8 cellular contexts compared by ENCODE assay signal in genomic region chr2:200509608-200510433, GRCh38. TPM values are rescaled to one million over a fixed set of nuclear protein-coding genes. Genes with fewer than 3 reads are reported as not detected.
DNase-seq lines count a peak whose midpoint lies in the region; ATAC-seq, FAIRE-seq and TF ChIP-seq lines count a peak whose summit lies in the region.

KCTD18 (minus strand) TSS chr2:200510068; CDS start chr2:200507016, 3,052 bp downstream.

- CTCF ChIA-PET in activated CD4-positive, alpha-beta T cell treated with anti-CD3 and anti-CD28 coated beads, Interleukin-2, amount 10 ng/mL, durations not matched to agents 7 days and 5 days (lab: Charles Lee) = interaction anchor here (0.5 to 3.3 kb wide), 12 partner anchors 11 to 551 kb away, joined by 3 to 13 read pairs (median 4); partner anchors contain the start of gene SGO2

- POLR2A ChIA-PET in activated CD4-positive, alpha-beta T cell treated with anti-CD3 and anti-CD28 coated beads, Interleukin-2, amount 10 ng/mL, durations not matched to agents 7 days and 5 days (lab: Charles Lee) = no interaction called here

- H3K27ac ChIP-seq in BLaER1 treated with 17β-estradiol and CSF1 and Interleukin-3, amounts not matched to agents 10 nM and 100 nM = peak within 1 kb of the TSS; percentile 83 to 94 (median 89)
- peak within 1 kb of the TSS; percentile 30 to 87 for H3K27ac ChIP-seq in coronary artery

- peaks cover 31% of the 10 kb centered on the region for H3K4me1 Mint-ChIP-seq in activated CD4-positive, alpha-beta T cell treated with anti-CD3 and anti-CD28 coated beads, Interleukin-2, amount 10 ng/mL, durations not matched to agents 7 days and 5 days

- peak within 1 kb of the TSS; percentile 76 to 91 (median 84) for H3K4me3 ChIP-seq in BLaER1 treated with 17β-estradiol and CSF1 and Interleukin-3, amounts not matched to agents 10 nM and 100 nM
- peak within 1 kb of the TSS; percentile 85 for H3K4me3 ChIP-seq in coronary artery

- peak; percentile 80 for TF ChIP-seq CTCF in coronary artery (IDR thresholded peaks at IDR 0.05)

- H3K9me3 Mint-ChIP-seq in activated CD4-positive, alpha-beta T cell treated with anti-CD3 and anti-CD28 coated beads, Interleukin-2, amount 10 ng/mL, durations not matched to agents 7 days and 5 days = no peaks in the 10 kb centered on the region

- H3K27ac Mint-ChIP-seq in activated CD4-positive, alpha-beta T cell treated with anti-CD3 and anti-CD28 coated beads, Interleukin-2, amount 10 ng/mL, durations not matched to agents 7 days and 5 days = peak within 1 kb of the TSS; percentile 91

- H3K4me2 ChIP-seq in BLaER1 treated with 17β-estradiol and CSF1 and Interleukin-3, amounts not matched to agents 10 nM and 100 nM = peak within 1 kb of the TSS; percentile 85 to 98 (median 95)

- peak; percentile 98 for ATAC-seq in HG03442 (IDR thresholded peaks at IDR 0.05; ENCODE audit: unreplicated experiment)

- peak; percentile 87 for FAIRE-seq in GM19239 (lab: Jason Lieb, UNC)

- peak within 1 kb of the TSS; percentile 88 to 97 (median 94) for H3K9ac ChIP-seq in BLaER1 treated with 17β-estradiol and CSF1 and Interleukin-3, amounts not matched to agents 10 nM and 100 nM

- H3K9me3 ChIP-seq in BLaER1 treated with 17β-estradiol and CSF1 and Interleukin-3, amounts not matched to agents 10 nM and 100 nM (replicated peaks in 1 of 11) = no peaks in the 10 kb centered on the region

- DNase-seq in GM19239 (ENCODE audit: insufficient read length, low spot score) = peak; percentile 90
- DNase-seq in NCI-H526 treated with DMSO at 0.1 percent for 48 hours (lab: John Stamatoyannopoulos, UW) = peak; percentile 59
- DNase-seq in activated CD4-positive, alpha-beta T cell treated with anti-CD3 and anti-CD28 coated beads, Interleukin-2, amount 10 ng/mL, durations not matched to agents 7 days and 5 days = peak; percentile 91
- peak; percentile 92 for DNase-seq in coronary artery (ENCODE audit: low spot score)
- DNase-seq in left kidney (ENCODE audit: low read depth, low spot score) = peak; percentile 96
- DNase-seq in stimulated activated CD4-positive, alpha-beta T cell treated with anti-CD3 and anti-CD28 coated beads, Interleukin-2, amount 100 ng/mL, for 24 hours = peak; percentile 93 to 94

- H3K27me3 Mint-ChIP-seq in activated CD4-positive, alpha-beta T cell treated with anti-CD3 and anti-CD28 coated beads, Interleukin-2, amount 10 ng/mL, durations not matched to agents 7 days and 5 days = no peaks in the 10 kb centered on the region

- H3K27me3 ChIP-seq in BLaER1 treated with 17β-estradiol and CSF1 and Interleukin-3, amounts not matched to agents 10 nM and 100 nM = no peaks in the 10 kb centered on the region

- peaks cover 8 to 18% (median 13%) of the 10 kb centered on the region in 10 experiments; a peak in 19 of 20 replicates for H3K4me1 ChIP-seq in BLaER1 treated with 17β-estradiol and CSF1 and Interleukin-3, amounts not matched to agents 10 nM and 100 nM

- H3K4me3 Mint-ChIP-seq in activated CD4-positive, alpha-beta T cell treated with anti-CD3 and anti-CD28 coated beads, Interleukin-2, amount 10 ng/mL, durations not matched to agents 7 days and 5 days = peak within 1 kb of the TSS; percentile 92

- no peaks in the 10 kb centered on the region; a peak in 1 of 22 replicates for H4K20me1 ChIP-seq in BLaER1 treated with 17β-estradiol and CSF1 and Interleukin-3, amounts not matched to agents 10 nM and 100 nM

- H3K36me3 Mint-ChIP-seq in activated CD4-positive, alpha-beta T cell treated with anti-CD3 and anti-CD28 coated beads, Interleukin-2, amount 10 ng/mL, durations not matched to agents 7 days and 5 days (ENCODE audit: low read depth) = peaks cover 12% of the 10 kb centered on the region

- H3K36me3 ChIP-seq in BLaER1 treated with 17β-estradiol and CSF1 and Interleukin-3, amounts not matched to agents 10 nM and 100 nM = peaks cover 6 to 25% (median 15%) of the 10 kb centered on the region in 11 experiments; a peak in 19 of 22 replicates

RNA-seq across cellular contexts. Expression of gene KCTD18, which starts in this region (rescaled TPM):
- total RNA-seq in activated CD4-positive, alpha-beta T cell treated with anti-CD3 and anti-CD28 coated beads, Interleukin-2, amount 10 ng/mL, durations not matched to agents 7 days and 5 days = 10 to 100 TPM; 20.4 to 20.5 TPM

Comparison
In these comparisons a context has a peak if more than half of its experiments do, and no peak if none do; other contexts are left out.
1. Peak in every context shown above with its lines: DNase-seq, ATAC-seq, H3K4me3 ChIP-seq and H3K27ac ChIP-seq.